Comparison of ENCODE assay signal across 8 cellular contexts in the genomic region with DNA sequence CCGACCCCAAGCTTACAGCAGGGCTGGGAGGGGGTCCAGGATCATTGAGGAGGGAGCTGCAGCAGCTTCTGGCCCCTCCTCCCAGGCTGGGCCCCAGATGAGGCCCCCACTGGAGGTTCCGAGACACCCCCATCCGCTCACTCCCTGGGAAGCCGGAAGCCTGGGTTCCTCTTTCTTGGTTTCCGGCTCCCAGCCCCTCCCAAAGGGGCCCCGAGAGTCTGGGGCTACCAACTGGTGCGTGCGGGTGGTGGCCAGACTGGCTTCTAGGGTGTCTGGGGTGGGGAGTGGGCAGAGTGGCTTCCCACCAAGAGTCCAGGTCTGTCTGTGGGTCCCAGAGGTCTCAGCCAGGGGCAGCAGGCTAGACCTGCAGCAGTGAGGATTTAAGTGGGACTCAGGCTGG. TPM values are rescaled to one million over a fixed set of nuclear protein-coding genes. Genes with fewer than 3 reads are reported as not detected.
DNase-seq lines count a peak whose midpoint lies in the region; ATAC-seq and TF ChIP-seq lines count a peak whose summit lies in the region.

No MANE protein-coding gene starts in this region.

- TF ChIP-seq CTCF in Loucy (conservative IDR thresholded peaks at IDR 0.05; ENCODE audit: low read length): no peak
- TF ChIP-seq CTCF in tibial nerve (IDR thresholded peaks at IDR 0.05): no peak
- TF ChIP-seq CTCF in chondrocyte (IDR thresholded peaks at IDR 0.05): no peak

- H3K27me3 ChIP-seq in Loucy (ENCODE audit: insufficient read depth, low read length, poor library complexity, severe bottlenecking): no peaks in the 10 kb centered on the region
- no peaks in the 10 kb centered on the region for H3K27me3 ChIP-seq in naive thymus-derived CD4-positive, alpha-beta T cell (ENCODE audit: control insufficient read depth in 2 of 2, insufficient read depth in 2 of 2, low read length in 2 of 2)
- H3K27me3 ChIP-seq in tibial nerve: no peaks in the 10 kb centered on the region

- H3K9me3 ChIP-seq in Loucy (ENCODE audit: insufficient read depth, low read depth, low read length) (no peaks in the 10 kb centered on the region), tibial nerve (no peaks in the 10 kb centered on the region)
- H3K9me3 ChIP-seq in naive thymus-derived CD4-positive, alpha-beta T cell (ENCODE audit: control insufficient read depth in 2 of 3, low read length in 3 of 3): no peaks in the 10 kb centered on the region

- no peak for TF ChIP-seq EP300 in tibial nerve (IDR thresholded peaks at IDR 0.05)

- DNase-seq in activated naive CD4-positive, alpha-beta T cell treated with anti-CD3 and anti-CD28 coated beads, Interleukin-2, amount 10 ng/mL, durations not matched to agents 7 days and 5 days: peak; percentile 69
- DNase-seq in naive thymus-derived CD4-positive, alpha-beta T cell: no peak
- DNase-seq in tibial nerve (ENCODE audit: low spot score in 2 of 2) (no peak), NCI-H69 (lab: John Stamatoyannopoulos, UW) (no peak), chondrocyte (ENCODE audit: low spot score) (no peak)

- H3K27ac Mint-ChIP-seq in activated naive CD4-positive, alpha-beta T cell treated with anti-CD3 and anti-CD28 coated beads, Interleukin-2, amount 10 ng/mL, durations not matched to agents 7 days and 5 days: peak overlapping the region; percentile 92
- peak overlapping the region in 8 of 9 donors; percentile 45 to 91 (median 81) for H3K27ac Mint-ChIP-seq in naive thymus-derived CD4-positive, alpha-beta T cell
- no peak overlapping the region for H3K27ac Mint-ChIP-seq in chondrocyte (ENCODE audit: unreplicated experiment)

- peaks cover 37% of the 10 kb centered on the region for H3K36me3 Mint-ChIP-seq in activated naive CD4-positive, alpha-beta T cell treated with anti-CD3 and anti-CD28 coated beads, Interleukin-2, amount 10 ng/mL, durations not matched to agents 7 days and 5 days
- peaks cover 0 to 12% (median 0%) of the 10 kb centered on the region in 5 donors for H3K36me3 Mint-ChIP-seq in naive thymus-derived CD4-positive, alpha-beta T cell
- H3K36me3 Mint-ChIP-seq in chondrocyte (ENCODE audit: low read depth): no peaks in the 10 kb centered on the region

- ATAC-seq in naive thymus-derived CD4-positive, alpha-beta T cell: peak; percentile 13
- no peak for ATAC-seq in HG03439 (IDR thresholded peaks at IDR 0.05; ENCODE audit: unreplicated experiment)

- TF ChIP-seq POLR2A in tibial nerve (IDR thresholded peaks at IDR 0.05): no peak

- H3K9me2 ChIP-seq in Loucy (replicated peaks; ENCODE audit: low read depth, low read length): no peaks in the 10 kb centered on the region

- CTCF ChIA-PET in activated naive CD4-positive, alpha-beta T cell treated with anti-CD3 and anti-CD28 coated beads, Interleukin-2, amount 10 ng/mL, durations not matched to agents 7 days and 5 days (lab: Charles Lee): interaction anchor here (1.1 kb wide), 1 partner anchor 28 kb away, joined by 3 read pairs; a partner anchor contains a TSS
- CTCF ChIA-PET in naive thymus-derived CD4-positive, alpha-beta T cell (lab: Charles Lee): interaction anchor here (0.8 to 2.5 kb wide), 3 partner anchors 20 to 38 kb away, joined by 3 to 18 read pairs (median 4); no protein-coding TSS in a partner anchor

- peak overlapping the region; percentile 98 for H3K4me2 ChIP-seq in Loucy (ENCODE audit: low read depth, low read length, poor library complexity, severe bottlenecking)

- intact Hi-C loops in naive thymus-derived CD4-positive, alpha-beta T cell (cut with micrococcal nuclease): loop anchor here (1.0 to 5.0 kb wide), 5 partner anchors 11 to 540 kb away; a partner anchor contains a TSS

- H3K4me3 ChIP-seq in GM08714 (ENCODE audit: low read length) (peak overlapping the region; percentile 92; the same call in 1 of the 2 replicates), Loucy (ENCODE audit: low read length, poor library complexity, severe bottlenecking) (peak overlapping the region; percentile 83), tibial nerve (peak overlapping the region in 2 of 4 donors; percentile 57 to 81)
- peak overlapping the region; percentile 89 for H3K4me3 ChIP-seq in naive thymus-derived CD4-positive, alpha-beta T cell (ENCODE audit: low read length)

- H3K4me1 ChIP-seq in Loucy (ENCODE audit: insufficient read depth, low read length, poor library complexity, severe bottlenecking) (peaks cover 29% of the 10 kb centered on the region), tibial nerve (peaks cover 0 to 38% (median 11%) of the 10 kb centered on the region in 4 donors)
- peaks cover 12 to 18% of the 10 kb centered on the region in 2 donors for H3K4me1 ChIP-seq in naive thymus-derived CD4-positive, alpha-beta T cell (ENCODE audit: control insufficient read depth in 2 of 2, insufficient read depth in 2 of 2, low read length in 2 of 2)

- no peak overlapping the region for H2AFZ ChIP-seq in Loucy (ENCODE audit: low read length)

- 0 out of 2 replicates have a peak, but pooled peaks cover 11% of the 10 kb centered on the region for H3K79me2 ChIP-seq in Loucy (ENCODE audit: insufficient read depth, low read length)

- no peaks in the 10 kb centered on the region for H3K9me3 Mint-ChIP-seq in activated naive CD4-positive, alpha-beta T cell treated with anti-CD3 and anti-CD28 coated beads, Interleukin-2, amount 10 ng/mL, durations not matched to agents 7 days and 5 days
- peaks cover 0 to 3% (median 0%) of the 10 kb centered on the region in 11 donors for H3K9me3 Mint-ChIP-seq in naive thymus-derived CD4-positive, alpha-beta T cell
- H3K9me3 Mint-ChIP-seq in chondrocyte (ENCODE audit: low read depth): no peaks in the 10 kb centered on the region

- peak overlapping the region; percentile 94 for H3K4me3 Mint-ChIP-seq in activated naive CD4-positive, alpha-beta T cell treated with anti-CD3 and anti-CD28 coated beads, Interleukin-2, amount 10 ng/mL, durations not matched to agents 7 days and 5 days
- H3K4me3 Mint-ChIP-seq in naive thymus-derived CD4-positive, alpha-beta T cell: peak overlapping the region; percentile 81 to 98 (median 92)
- no peak overlapping the region for H3K4me3 Mint-ChIP-seq in chondrocyte (ENCODE audit: unreplicated experiment)

- H3K27me3 Mint-ChIP-seq in activated naive CD4-positive, alpha-beta T cell treated with anti-CD3 and anti-CD28 coated beads, Interleukin-2, amount 10 ng/mL, durations not matched to agents 7 days and 5 days: peaks cover 19% of the 10 kb centered on the region
- peaks cover 0 to 5% (median 0%) of the 10 kb centered on the region in 5 donors for H3K27me3 Mint-ChIP-seq in naive thymus-derived CD4-positive, alpha-beta T cell
- H3K27me3 Mint-ChIP-seq in chondrocyte (ENCODE audit: low read depth): no peaks in the 10 kb centered on the region

- no peaks in the 10 kb centered on the region for H4K20me1 ChIP-seq in Loucy (ENCODE audit: insufficient read depth, low read length, poor library complexity, severe bottlenecking)

- H3K36me3 ChIP-seq in Loucy (ENCODE audit: insufficient read depth, low read length): no peaks in the 10 kb centered on the region
- peaks cover 0 to 47% (median 0%) of the 10 kb centered on the region in 3 experiments for H3K36me3 ChIP-seq in naive thymus-derived CD4-positive, alpha-beta T cell (ENCODE audit: control insufficient read depth in 2 of 3, insufficient read depth in 3 of 3, low read length in 3 of 3)
- peaks cover 0 to 34% (median 0%) of the 10 kb centered on the region in 3 donors for H3K36me3 ChIP-seq in tibial nerve

- POLR2A ChIA-PET in naive thymus-derived CD4-positive, alpha-beta T cell (lab: Charles Lee): interaction anchor here (1.2 to 6.6 kb wide), 4 partner anchors 13 to 43 kb away, joined by 3 to 83 read pairs (median 4); a partner anchor contains a TSS

- peak overlapping the region; percentile 86 for H3K9ac ChIP-seq in Loucy (ENCODE audit: low read depth, low read length, poor library complexity, severe bottlenecking)

- WGBS in tibial nerve, 2 donors: 87% methylated on average over 7 to 8 of the region's 8 CpGs

- peak overlapping the region; percentile 79 for H3K27ac ChIP-seq in naive thymus-derived CD4-positive, alpha-beta T cell (ENCODE audit: low read depth, low read length)
- H3K27ac ChIP-seq in tibial nerve: peak overlapping the region in 1 of 4 donors; percentile 62

- peaks cover 19% of the 10 kb centered on the region for H3F3A ChIP-seq in Loucy (ENCODE audit: low read depth)

- peaks cover 55% of the 10 kb centered on the region for H3K4me1 Mint-ChIP-seq in activated naive CD4-positive, alpha-beta T cell treated with anti-CD3 and anti-CD28 coated beads, Interleukin-2, amount 10 ng/mL, durations not matched to agents 7 days and 5 days
- H3K4me1 Mint-ChIP-seq in naive thymus-derived CD4-positive, alpha-beta T cell: peaks cover 12 to 41% (median 26%) of the 10 kb centered on the region in 7 donors
- H3K4me1 Mint-ChIP-seq in chondrocyte (ENCODE audit: low read depth): peaks cover 22% of the 10 kb centered on the region

RNA-seq across cellular contexts. Expression of a gene that starts 2.2 kb away (rescaled TPM):
- total RNA-seq in naive thymus-derived CD4-positive, alpha-beta T cell: 10 to 100 TPM; 21.8 to 93.4 (median 23.6) TPM
- polyA plus RNA-seq in naive thymus-derived CD4-positive, alpha-beta T cell: 10 to 100 TPM; 55.2 to 66.8 TPM
- 10 to 100 TPM; 12.9 to 35.7 (median 20.1) TPM for total RNA-seq in tibial nerve
- total RNA-seq in chondrocyte: 15.7 to 18.5 TPM (median 18.1 TPM) in 3 replicates

RNA-seq across cellular contexts. Expression of a gene that starts 2.8 kb away (rescaled TPM):
- 1 to 10 TPM in 3 of 5 experiments, under 1 TPM in 2; 0.75 to 6.1 (median 1.1) TPM for total RNA-seq in naive thymus-derived CD4-positive, alpha-beta T cell
- polyA plus RNA-seq in naive thymus-derived CD4-positive, alpha-beta T cell: 1 to 10 TPM in 1 of 2 donors, under 1 TPM in 1; 0.18 to 1.3 TPM
- total RNA-seq in tibial nerve: 1 to 10 TPM in 1 of 4 donors, under 1 TPM in 3; 0.21 to 1.5 (median 0.71) TPM
- total RNA-seq in chondrocyte: 3.2 to 4.6 TPM (median 3.5 TPM) in 3 replicates

RNA-seq across cellular contexts. Expression of a gene that starts 7.1 kb away (rescaled TPM):
- total RNA-seq in naive thymus-derived CD4-positive, alpha-beta T cell: under 1 TPM in 2 of 5 experiments, not detected in 3; 0.48 to 0.71 TPM
- polyA plus RNA-seq in naive thymus-derived CD4-positive, alpha-beta T cell: under 1 TPM; 0.47 to 0.75 TPM
- total RNA-seq in tibial nerve (1 to 10 TPM in 1 of 4 donors, under 1 TPM in 2, not detected in 1; 0.59 to 1.3 (median 0.84) TPM), chondrocyte (0.55 to 1.4 TPM in 2 of 3 replicates, not detected in the other)

RNA-seq across cellular contexts. Expression of a gene that starts 14.1 kb away (rescaled TPM):
- 10 to 100 TPM; 35.5 to 73.2 (median 47.3) TPM for total RNA-seq in naive thymus-derived CD4-positive, alpha-beta T cell
- 10 to 100 TPM; 22.2 to 33.2 TPM for polyA plus RNA-seq in naive thymus-derived CD4-positive, alpha-beta T cell
- total RNA-seq in tibial nerve (10 to 100 TPM; 45.6 to 62.9 (median 59.2) TPM), chondrocyte (57.1 to 59.2 TPM (median 57.6 TPM) in 3 replicates)

RNA-seq across cellular contexts. Expression of a gene that starts 27.7 kb away (rescaled TPM):
- 1 to 10 TPM in 1 of 5 experiments, under 1 TPM in 1, not detected in 3; 0.20 to 1.7 TPM for total RNA-seq in naive thymus-derived CD4-positive, alpha-beta T cell
- polyA plus RNA-seq in naive thymus-derived CD4-positive, alpha-beta T cell: not detected
- total RNA-seq in tibial nerve (10 to 100 TPM in 3 of 4 donors, 1 to 10 TPM in 1; 4.6 to 44.6 (median 21.4) TPM), chondrocyte (2.1 to 2.8 TPM (median 2.3 TPM) in 3 replicates)
